ENCODE assay signal across 22 cellular contexts in the genomic region with DNA sequence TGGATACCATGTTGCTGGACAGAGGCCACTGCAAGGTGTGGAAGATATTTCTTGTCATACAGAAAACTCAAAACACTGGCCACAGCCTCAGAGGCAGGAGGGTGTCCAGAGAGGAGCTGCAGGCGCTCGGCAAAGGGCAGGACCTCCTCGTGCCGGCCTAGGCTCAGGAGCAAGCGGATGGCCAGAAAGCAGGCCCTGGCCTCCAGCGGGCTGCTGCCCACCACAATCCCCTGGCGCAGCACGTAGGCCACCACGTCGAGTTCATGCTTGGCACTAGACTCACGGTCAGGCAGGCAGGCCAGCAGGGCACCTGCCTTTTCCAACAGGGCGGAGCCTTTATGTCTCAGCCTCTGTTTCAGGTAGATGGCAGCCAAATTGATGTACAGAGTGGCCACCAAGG.
"Had no signal": no experiment of that assay in that cellular context is flagged by ENCODE, and none has a peak within 500 bp of the region (broad histone marks: within the 10 kb centered on the region; RNA-seq: fewer than 3 reads in every experiment).

No MANE protein-coding gene starts in this region.

- H3K27me3 Mint-ChIP-seq: dendritic cell treated with granulocyte-macrophage colony-stimulating factor and Interleukin-4, amounts not matched to agents 40 ng/mL and 50 ng/mL, for 4 days; effector memory CD8-positive, alpha-beta T cell had no signal

- H3K27ac Mint-ChIP-seq: dendritic cell treated with granulocyte-macrophage colony-stimulating factor and Interleukin-4, amounts not matched to agents 40 ng/mL and 50 ng/mL, for 4 days; effector memory CD8-positive, alpha-beta T cell; endodermal cell had no signal

- H3K36me3 ChIP-seq: colonic mucosa, gastrocnemius medialis, gastroesophageal sphincter had no signal

- H3K27ac ChIP-seq: colonic mucosa, coronary artery, epithelial cell of prostate, esophagus muscularis mucosa, esophagus squamous epithelium, foreskin keratinocyte, gastrocnemius medialis, gastroesophageal sphincter, heart left ventricle had no signal

- H3K9me3 Mint-ChIP-seq: dendritic cell treated with granulocyte-macrophage colony-stimulating factor and Interleukin-4, amounts not matched to agents 40 ng/mL and 50 ng/mL, for 4 days; effector memory CD8-positive, alpha-beta T cell; endodermal cell had no signal

- H3K9me3 ChIP-seq: colonic mucosa, esophagus muscularis mucosa, esophagus squamous epithelium, gastrocnemius medialis, gastroesophageal sphincter, heart left ventricle had no signal

- H3K4me3 ChIP-seq: colonic mucosa, coronary artery, dorsolateral prefrontal cortex, esophagus muscularis mucosa, esophagus squamous epithelium, gastrocnemius medialis, gastroesophageal sphincter, heart left ventricle had no signal

- H3K27me3 ChIP-seq: colonic mucosa, dorsolateral prefrontal cortex, esophagus muscularis mucosa, esophagus squamous epithelium, foreskin keratinocyte, gastrocnemius medialis, gastroesophageal sphincter, heart left ventricle had no signal

- H3K4me1 ChIP-seq: colonic mucosa, esophagus squamous epithelium, foreskin keratinocyte, gastrocnemius medialis, gastroesophageal sphincter had no signal

- H3K4me3 Mint-ChIP-seq: dendritic cell treated with granulocyte-macrophage colony-stimulating factor and Interleukin-4, amounts not matched to agents 40 ng/mL and 50 ng/mL, for 4 days; effector memory CD8-positive, alpha-beta T cell; endodermal cell had no signal

- DNase-seq: colonic mucosa; cortex of kidney; dermis blood vessel endothelial cell; dorsolateral prefrontal cortex; effector CD4-positive, alpha-beta T cell; effector CD8-positive, alpha-beta T cell; effector memory CD4-positive, alpha-beta T cell; effector memory CD8-positive, alpha-beta T cell; endodermal cell; erythroblast; esophagus squamous epithelium; foreskin keratinocyte; foreskin melanocyte; gastrocnemius medialis; glutamatergic neuron; head of caudate nucleus; heart left ventricle had no signal

- ATAC-seq: effector memory CD8-positive, alpha-beta T cell; foreskin keratinocyte; gastrocnemius medialis; gastroesophageal sphincter; heart left ventricle had no signal
